8 cellular contexts compared by ENCODE assay signal in the genomic region with DNA sequence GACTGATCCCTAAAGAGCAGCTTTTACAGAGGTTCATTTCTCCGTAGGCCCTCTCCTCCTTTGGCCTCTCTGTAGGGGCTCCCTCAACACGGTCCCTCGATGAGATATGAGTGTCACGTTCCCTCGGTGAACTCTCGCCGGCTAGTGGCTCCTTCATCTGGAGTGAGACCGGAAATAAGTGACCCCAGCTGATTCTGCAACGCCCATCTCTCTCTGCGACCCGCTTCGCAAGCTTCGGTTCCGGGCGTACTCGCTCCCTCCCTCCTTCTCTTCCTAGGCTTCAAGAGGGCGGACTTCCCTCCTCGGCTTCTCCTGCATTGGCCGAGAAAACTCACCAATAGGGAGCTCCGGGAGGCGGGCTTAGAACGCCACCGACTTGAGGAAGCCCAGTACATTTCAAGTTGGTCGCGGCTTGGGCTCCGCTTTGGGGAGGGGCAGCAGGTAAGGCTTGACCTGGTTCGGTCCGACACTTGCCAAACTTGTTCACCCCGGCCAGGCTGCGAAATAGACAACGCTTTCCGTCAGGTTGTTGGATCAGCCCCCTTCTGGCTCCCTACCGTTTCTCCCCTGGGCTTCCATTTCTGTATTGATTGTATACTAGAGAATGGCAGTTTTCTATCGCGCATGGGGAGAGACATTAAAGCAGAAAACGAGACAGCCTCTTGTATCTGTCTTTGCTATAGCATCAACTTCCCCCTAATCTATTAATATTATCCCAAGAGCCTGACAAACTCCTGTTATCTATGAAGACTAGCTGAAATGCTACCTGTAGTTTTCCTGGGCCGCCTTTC. TPM values are rescaled to one million over a fixed set of nuclear protein-coding genes. Genes with fewer than 3 reads are reported as not detected.
DNase-seq lines count a peak whose midpoint lies in the region; ATAC-seq and TF ChIP-seq lines count a peak whose summit lies in the region.

TSS of gene ANKRD34A (minus strand) at position 248 of the 791 bp plus-strand sequence. CDS start 2,816 bp downstream, outside the sequence.
A gene with protein sequence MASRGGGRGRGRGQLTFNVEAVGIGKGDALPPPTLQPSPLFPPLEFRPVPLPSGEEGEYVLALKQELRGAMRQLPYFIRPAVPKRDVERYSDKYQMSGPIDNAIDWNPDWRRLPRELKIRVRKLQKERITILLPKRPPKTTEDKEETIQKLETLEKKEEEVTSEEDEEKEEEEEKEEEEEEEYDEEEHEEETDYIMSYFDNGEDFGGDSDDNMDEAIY (plus strand): TSS at position 363 of the 791 bp plus-strand sequence. CDS start 10,176 bp downstream, outside the sequence.

- no peaks in the 10 kb centered on the region for H3K27me3 ChIP-seq in upper lobe of left lung

- H3K27me3 Mint-ChIP-seq in activated naive CD8-positive, alpha-beta T cell treated with anti-CD3 and anti-CD28 coated beads, Interleukin-2, amount 50 U/mL, for 24 hours, result no peaks in the 10 kb centered on the region

- peak within 1 kb of the TSS; percentile 96 for H3K4me3 Mint-ChIP-seq in activated naive CD8-positive, alpha-beta T cell treated with anti-CD3 and anti-CD28 coated beads, Interleukin-2, amount 50 U/mL, for 24 hours

- H3K4me3 ChIP-seq in GM12875 (ENCODE audit: low read depth, low read length) (peak within 1 kb of the TSS; percentile 63), upper lobe of left lung (peak within 1 kb of the TSS; percentile 37 to 65 (median 55))

- peaks cover 8% of the 10 kb centered on the region for H3K9me3 Mint-ChIP-seq in activated naive CD8-positive, alpha-beta T cell treated with anti-CD3 and anti-CD28 coated beads, Interleukin-2, amount 50 U/mL, for 24 hours

- ATAC-seq in HG02759 (IDR thresholded peaks at IDR 0.05; ENCODE audit: unreplicated experiment) (peak; percentile 90), left cardiac atrium (peak; percentile 80 to 87), upper lobe of left lung (ENCODE audit: low FRiP score in 2 of 2) (peak; percentile 95 to 97)
- ATAC-seq in activated naive CD8-positive, alpha-beta T cell treated with anti-CD3 and anti-CD28 coated beads, Interleukin-2, amount 50 U/mL, for 24 hours, result peak; percentile 86

- H3K4me1 ChIP-seq in upper lobe of left lung, result peaks cover 40 to 54% (median 47%) of the 10 kb centered on the region in 4 donors

- TF ChIP-seq CTCF in GM12875 (IDR thresholded peaks at IDR 0.05; ENCODE audit: borderline replicate concordance, insufficient read depth, low read depth, low read length), result no peak
- peak in 1 of 6 experiments; percentile 17 for TF ChIP-seq CTCF in upper lobe of left lung (IDR thresholded peaks at IDR 0.05)

- peaks cover 0 to 3% (median 0%) of the 10 kb centered on the region in 4 donors for H3K9me3 ChIP-seq in upper lobe of left lung

- peaks cover 36% of the 10 kb centered on the region for H3K4me1 Mint-ChIP-seq in activated naive CD8-positive, alpha-beta T cell treated with anti-CD3 and anti-CD28 coated beads, Interleukin-2, amount 50 U/mL, for 24 hours

- intact Hi-C loops in left cardiac atrium (cut with DNase I), result no loop called here
- intact Hi-C loops in posterior cingulate gyrus (cut with DNase I), result no loop called here

- peaks cover 17% of the 10 kb centered on the region for H3K36me3 Mint-ChIP-seq in activated naive CD8-positive, alpha-beta T cell treated with anti-CD3 and anti-CD28 coated beads, Interleukin-2, amount 50 U/mL, for 24 hours (ENCODE audit: low read depth)

- peak within 1 kb of the TSS; percentile 96 for H3K27ac Mint-ChIP-seq in activated naive CD8-positive, alpha-beta T cell treated with anti-CD3 and anti-CD28 coated beads, Interleukin-2, amount 50 U/mL, for 24 hours

- 0% methylated on average over 27 to 37 of the region's 37 CpGs for WGBS in upper lobe of left lung, 2 donors

- TF ChIP-seq EP300 in upper lobe of left lung (IDR thresholded peaks at IDR 0.05), result no peak

- peak; percentile 1 to 98 (median 84) for TF ChIP-seq POLR2A in upper lobe of left lung (IDR thresholded peaks at IDR 0.05)

- DNase-seq in NCI-H128 (lab: John Stamatoyannopoulos, UW; ENCODE audit: unreplicated experiment) (peak; percentile 90), SW 1271 (lab: John Stamatoyannopoulos, UW) (peak; percentile 90 to 93), left cardiac atrium (peak; percentile 95), posterior cingulate gyrus (peak; percentile 89 to 99 (median 94)), upper lobe of left lung (peak in 1 of 2 donors; percentile 99)
- DNase-seq in activated naive CD8-positive, alpha-beta T cell treated with anti-CD3 and anti-CD28 coated beads, Interleukin-2, amount 50 U/mL, for 24 hours, result peak; percentile 90

- no peaks in the 10 kb centered on the region for H3K36me3 ChIP-seq in upper lobe of left lung

- peak within 1 kb of the TSS; percentile 78 to 93 (median 91) for H3K27ac ChIP-seq in upper lobe of left lung

RNA-seq across cellular contexts. Expression of gene ANKRD34A, which starts in this region (rescaled TPM):
- 1 to 10 TPM in 1 of 2 donors, under 1 TPM in 1; 0.94 to 1.8 TPM for total RNA-seq in left cardiac atrium
- 1 to 10 TPM in 2 of 6 donors, under 1 TPM in 4; 0.30 to 2.6 (median 0.73) TPM for total RNA-seq in upper lobe of left lung

RNA-seq across cellular contexts. Expression of the second gene that starts in this region (rescaled TPM):
- total RNA-seq in left cardiac atrium, result 10 to 100 TPM; 38.4 to 45.8 TPM
- total RNA-seq in upper lobe of left lung, result 10 to 100 TPM; 18.7 to 25.7 (median 22.5) TPM
